In the genomic region with DNA sequence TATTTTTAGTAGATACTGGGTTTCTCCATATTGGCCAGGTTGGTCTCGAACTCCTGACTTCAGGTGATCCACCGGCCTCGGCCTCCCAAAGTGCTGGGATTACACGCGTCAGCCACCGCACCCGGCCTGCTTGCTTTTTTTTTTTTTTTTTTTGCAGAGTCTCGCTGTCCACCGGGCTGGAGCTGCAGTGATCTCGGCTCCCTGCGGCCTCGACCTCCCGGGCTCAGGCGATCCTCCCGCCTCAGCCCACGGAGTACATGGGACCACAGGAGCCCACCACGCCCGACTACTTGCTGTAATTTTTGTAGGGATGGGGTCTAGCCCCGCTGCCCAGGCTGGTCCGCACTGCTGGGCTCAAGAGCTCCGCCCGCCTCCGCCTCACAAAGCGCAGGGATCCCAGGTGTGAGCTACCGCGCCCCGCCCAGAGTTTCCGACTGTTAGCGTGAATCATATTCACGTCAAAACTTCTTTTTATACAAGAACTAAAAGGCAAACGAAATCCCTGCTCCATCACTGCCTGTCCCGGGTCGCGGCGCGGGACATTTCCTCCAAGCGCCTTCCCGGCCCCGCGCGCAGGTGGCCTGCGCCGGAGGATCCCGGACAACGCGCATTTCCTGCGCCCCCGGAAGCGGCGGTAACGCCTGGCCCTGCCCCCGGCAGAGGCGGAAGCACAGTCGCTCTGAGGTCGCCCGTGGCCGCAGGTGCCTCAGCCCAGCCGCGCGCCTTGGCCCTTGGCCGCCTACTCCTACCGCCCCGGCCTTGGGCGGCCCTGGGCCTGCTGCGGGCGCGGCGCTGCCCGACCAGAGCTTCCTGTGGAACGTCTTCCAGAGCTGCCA, we compare ENCODE assay signal across 10 cellular contexts. TPM values are rescaled to one million over a fixed set of nuclear protein-coding genes. Genes with fewer than 3 reads are reported as not detected.
A peak's percentile ranks its signal among the peaks of the same experiment; 100 is the strongest.
DNase-seq lines count a peak whose midpoint lies in the region; ATAC-seq and TF ChIP-seq lines count a peak whose summit lies in the region.
"Not testable (repeated sequence)": the region's sequence is repeated elsewhere in the genome, so short reads cannot be mapped to it uniquely, and the experiment has no call there.
"Had no signal": no experiment of that assay in that cellular context is flagged by ENCODE, and none has a peak within 500 bp of the region (broad histone marks: within the 10 kb centered on the region; RNA-seq: fewer than 3 reads in every experiment).

No MANE protein-coding gene starts in this region.

- H3K4me3 ChIP-seq in adrenal gland: peak overlapping the region in 2 of 4 donors; percentile 45 to 50
- peak overlapping the region; percentile 68 for H3K4me3 ChIP-seq in left ventricle myocardium inferior
- peak overlapping the region; percentile 67 for H3K4me3 ChIP-seq in osteoblast (ENCODE audit: insufficient read depth, low read length)
- peak overlapping the region; percentile 41 to 56 (median 42) for H3K4me3 ChIP-seq in tibial nerve

- peak overlapping the region in 3 of 5 donors; percentile 48 to 61 (median 51) for H3K27ac ChIP-seq in adrenal gland
- H3K27ac ChIP-seq in left ventricle myocardium inferior (replicated peaks): peak overlapping the region; percentile 69
- not testable (repeated sequence) for H3K27ac ChIP-seq in osteoblast (ENCODE audit: low read depth, low read length)
- peak overlapping the region in 2 of 4 donors; percentile 50 to 80 for H3K27ac ChIP-seq in tibial nerve

- ATAC-seq in GM18508 (IDR thresholded peaks at IDR 0.05; ENCODE audit: insufficient read depth, unreplicated experiment): peak; percentile 73
- ATAC-seq in GM21825 (IDR thresholded peaks at IDR 0.05; ENCODE audit: unreplicated experiment): peak; percentile 95
- peak; percentile 90 for ATAC-seq in HG03354 (IDR thresholded peaks at IDR 0.05; ENCODE audit: poor library complexity, severe bottlenecking, unreplicated experiment)

- H3K79me2 ChIP-seq in osteoblast (ENCODE audit: insufficient read depth, low read length): not testable (repeated sequence)

- not testable (repeated sequence) for H3K36me3 Mint-ChIP-seq in T-helper 2 cell treated with Interferon-gamma antibody and Interleukin-4, amounts not matched to agents 5 μg/mL and 100 μg/mL, for 36 hours (ENCODE audit: low read depth)

- not testable (repeated sequence) for H3K9me3 Mint-ChIP-seq in T-helper 2 cell treated with Interferon-gamma antibody and Interleukin-4, amounts not matched to agents 5 μg/mL and 100 μg/mL, for 36 hours

- H3K27me3 ChIP-seq in adrenal gland; left ventricle myocardium inferior (ENCODE audit: low read depth); osteoblast (ENCODE audit: insufficient read depth, low read length); tibial nerve: not testable (repeated sequence)

- not testable (repeated sequence) for H3K4me3 Mint-ChIP-seq in T-helper 2 cell treated with Interferon-gamma antibody and Interleukin-4, amounts not matched to agents 5 μg/mL and 100 μg/mL, for 36 hours

- TF ChIP-seq POLR2A in adrenal gland (IDR thresholded peaks at IDR 0.05); tibial nerve (IDR thresholded peaks at IDR 0.05): not testable (repeated sequence)

- H3K4me1 ChIP-seq in adrenal gland (replicated peaks in 1 of 2); left ventricle myocardium inferior; osteoblast (ENCODE audit: insufficient read depth, low read length); tibial nerve: not testable (repeated sequence)

- TF ChIP-seq CTCF in adrenal gland (IDR thresholded peaks at IDR 0.05); left ventricle myocardium inferior (IDR thresholded peaks at IDR 0.05; ENCODE audit: borderline replicate concordance); osteoblast (IDR thresholded peaks at IDR 0.05; ENCODE audit: extremely low read depth, low read depth, low read length); tibial nerve (IDR thresholded peaks at IDR 0.05): not testable (repeated sequence)

- H3K9me3 ChIP-seq in adrenal gland (replicated peaks in 1 of 3); left ventricle myocardium inferior (replicated peaks); osteoblast (ENCODE audit: low read depth, low read length); tibial nerve: not testable (repeated sequence)

- not testable (repeated sequence) for H3K27me3 Mint-ChIP-seq in T-helper 2 cell treated with Interferon-gamma antibody and Interleukin-4, amounts not matched to agents 5 μg/mL and 100 μg/mL, for 36 hours (ENCODE audit: low read depth)

- not testable (repeated sequence) for H4K20me1 ChIP-seq in osteoblast (ENCODE audit: insufficient read depth, low read length)

- H3K36me3 ChIP-seq in adrenal gland (replicated peaks in 1 of 2); left ventricle myocardium inferior; osteoblast (ENCODE audit: insufficient read depth, low read length); tibial nerve: not testable (repeated sequence)

- TF ChIP-seq EP300 in tibial nerve (IDR thresholded peaks at IDR 0.05): not testable (repeated sequence)

- DNase-seq in T-helper 2 cell treated with Interferon-gamma antibody and Interleukin-4, amounts not matched to agents 5 μg/mL and 100 μg/mL, for 36 hours (ENCODE audit: low spot score): peak; percentile 74
- peak in 4 of 7 donors; percentile 29 to 49 (median 38) for DNase-seq in adrenal gland
- not testable (repeated sequence) for DNase-seq in left ventricle myocardium inferior; osteoblast (ENCODE audit: insufficient read length, low spot score, missing footprints); tibial nerve (ENCODE audit: low spot score in 2 of 2)

- peaks cover 22% of the 10 kb centered on the region for H3K4me1 Mint-ChIP-seq in T-helper 2 cell treated with Interferon-gamma antibody and Interleukin-4, amounts not matched to agents 5 μg/mL and 100 μg/mL, for 36 hours (ENCODE audit: low read depth)

- H3K4me2 ChIP-seq in osteoblast (ENCODE audit: insufficient read depth, low read length): peak overlapping the region; percentile 61

- WGBS in adrenal gland, 4 donors: 0 to 1% methylated on average over 8 to 19 of the region's 70 CpGs; no CpG with 5 or more reads in 2 of the 4 donors
- WGBS in tibial nerve, 2 donors: 0% methylated on average over 6 of the region's 70 CpGs; no CpG with 5 or more reads in 1 of the 2 donors

- intact Hi-C loops in adrenal gland (cut with DNase I); left ventricle myocardium inferior (cut with micrococcal nuclease): not testable (repeated sequence)

- peak overlapping the region; percentile 65 for H2AFZ ChIP-seq in osteoblast (ENCODE audit: low read length)

- H3K27ac Mint-ChIP-seq in T-helper 2 cell treated with Interferon-gamma antibody and Interleukin-4, amounts not matched to agents 5 μg/mL and 100 μg/mL, for 36 hours: not testable (repeated sequence)

RNA-seq across cellular contexts. Expression of gene APOD, which starts 50.9 kb away (rescaled TPM):
- total RNA-seq in adrenal gland (10 to 100 TPM; 10.9 to 70.8 (median 34.2) TPM), left ventricle myocardium inferior (92.5 TPM), osteoblast (0.88 and 1.4 TPM in 2 replicates), tibial nerve (1,000 to 10,000 TPM; 1,911 to 7,779 (median 5,257) TPM)
- polyA plus RNA-seq in adrenal gland: 100 to 1,000 TPM in 1 of 3 donors, 10 to 100 TPM in 2; 48.9 to 523 (median 70.8) TPM
- total RNA-seq: Daoy, HT1080 had no signal

Comparison
In these comparisons a context has a peak if more than half of its experiments do, and no peak if none do; other contexts are left out.
1. RNA of gene APOD, which starts 50.9 kb away (total RNA-seq): 1,911 to 7,779 TPM in tibial nerve; 92.5 TPM in left ventricle myocardium inferior (single experiment), 10.9 to 70.8 TPM in adrenal gland and 0.88 to 1.4 TPM in osteoblast; every median in the first group is over 10 times any median in the second.
2. Peak in every context shown above with its lines, with median percentiles within 50 percentile points of each other: ATAC-seq.